ENCODE assay signal across 8 cellular contexts in the genomic region with DNA sequence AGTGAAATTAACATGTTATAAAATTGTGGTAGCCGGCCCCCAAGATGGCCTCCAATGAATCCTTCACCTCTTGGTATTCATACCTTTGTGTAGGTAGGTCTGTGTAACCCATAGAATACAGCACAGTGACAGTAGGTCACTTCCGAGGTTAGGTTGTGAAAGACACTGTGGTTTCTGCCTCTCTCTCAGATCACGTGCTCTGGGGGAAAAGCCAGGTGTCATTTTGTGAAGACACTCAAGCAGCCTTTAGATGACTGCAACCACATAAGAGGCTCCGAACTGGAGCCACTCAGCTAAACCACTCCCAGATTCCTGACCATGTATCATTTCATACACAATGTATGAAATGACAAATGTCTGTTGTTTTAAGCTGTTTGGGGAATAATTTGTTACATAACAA. TPM values are rescaled to one million over a fixed set of nuclear protein-coding genes. Genes with fewer than 3 reads are reported as not detected.
DNase-seq lines count a peak whose midpoint lies in the region; ATAC-seq lines count a peak whose summit lies in the region.

No MANE protein-coding gene starts in this region.

- H3K36me3 Mint-ChIP-seq in activated naive CD4-positive, alpha-beta T cell treated with anti-CD3 and anti-CD28 coated beads, Interleukin-2, amount 50 U/mL, for 72 hours, result no peaks in the 10 kb centered on the region

- ATAC-seq in GM18858 (IDR thresholded peaks at IDR 0.05; ENCODE audit: unreplicated experiment) (peak; percentile 97), HG02885 (IDR thresholded peaks at IDR 0.05; ENCODE audit: poor library complexity, unreplicated experiment) (peak; percentile 98)
- ATAC-seq in activated naive CD4-positive, alpha-beta T cell treated with anti-CD3 and anti-CD28 coated beads, Interleukin-2, amount 50 U/mL, for 72 hours, result peak; percentile 96 to 100

- DNase-seq in NK-92 treated with Interleukin-12 subunit alpha and Interleukin-12 subunit beta, amount 100 ng/mL, for 24 hours (lab: John Stamatoyannopoulos, UW), result peak; percentile 52
- peak; percentile 29 to 73 for DNase-seq in activated naive CD4-positive, alpha-beta T cell treated with anti-CD3 and anti-CD28 coated beads, Interleukin-2, amount 50 U/mL, for 72 hours (ENCODE audit: low spot score in 2 of 2)
- DNase-seq in stimulated activated CD8-positive, alpha-beta memory T cell treated with anti-CD3 and anti-CD28 coated beads, Interleukin-4, amount 100 ng/mL, for 48 hours, result peak; percentile 63
- DNase-seq in Ammon's horn (ENCODE audit: low spot score) (no peak), posterior vena cava (ENCODE audit: low spot score) (no peak), 8988T (no peak)

- intact Hi-C loops in posterior vena cava (cut with DNase I), result no loop called here

- H3K27ac Mint-ChIP-seq in activated naive CD4-positive, alpha-beta T cell treated with anti-CD3 and anti-CD28 coated beads, Interleukin-2, amount 50 U/mL, for 72 hours, result no peak overlapping the region

- H3K9me3 Mint-ChIP-seq in activated naive CD4-positive, alpha-beta T cell treated with anti-CD3 and anti-CD28 coated beads, Interleukin-2, amount 50 U/mL, for 72 hours, result no peaks in the 10 kb centered on the region

RNA-seq across cellular contexts. Expression of gene USPL1, which starts 9.8 kb away (rescaled TPM):
- total RNA-seq in activated naive CD4-positive, alpha-beta T cell treated with anti-CD3 and anti-CD28 coated beads, Interleukin-2, amount 50 U/mL, for 72 hours, result 10 to 100 TPM; 15.4 to 18.8 TPM
- 10 to 100 TPM; 13.8 to 14.2 TPM for total RNA-seq in posterior vena cava

Comparison
In these comparisons a context has a peak if more than half of its experiments do, and no peak if none do; other contexts are left out.
1. DNase-seq: peak in NK-92 treated with Interleukin-12 subunit alpha and Interleukin-12 subunit beta, amount 100 ng/mL, for 24 hours (single experiment), activated naive CD4-positive, alpha-beta T cell treated with anti-CD3 and anti-CD28 coated beads, Interleukin-2, amount 50 U/mL, for 72 hours (2 of 2) and stimulated activated CD8-positive, alpha-beta memory T cell treated with anti-CD3 and anti-CD28 coated beads, Interleukin-4, amount 100 ng/mL, for 48 hours (single experiment); none in Ammon's horn (single experiment), posterior vena cava (single experiment) and 8988T (single experiment).
2. Peak in every context shown above with its lines, with median percentiles within 50 percentile points of each other: ATAC-seq.